9 cellular contexts compared by ENCODE assay signal in the genomic region with DNA sequence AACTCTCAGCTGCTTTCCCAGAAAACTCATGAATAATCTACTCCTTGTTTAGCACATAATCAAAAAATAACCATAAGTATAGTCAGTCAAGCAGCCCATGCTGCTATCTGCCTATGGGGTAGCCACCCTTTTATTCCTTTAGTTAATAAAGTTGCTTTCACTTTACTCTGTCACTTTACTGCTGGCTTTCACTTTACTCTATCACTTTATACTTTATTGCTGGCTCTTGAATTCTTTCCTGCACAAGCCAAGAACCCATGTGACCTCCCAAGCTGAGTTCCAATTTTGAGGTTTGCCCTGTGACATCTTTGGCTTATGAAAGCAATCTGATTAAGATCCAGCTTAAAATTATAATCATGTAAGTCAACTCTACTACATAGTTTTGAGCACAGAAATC.
DNase-seq lines count a peak whose midpoint lies in the region; ATAC-seq and TF ChIP-seq lines count a peak whose summit lies in the region.
"Had no signal": no experiment of that assay in that cellular context is flagged by ENCODE, and none has a peak within 500 bp of the region (broad histone marks: within the 10 kb centered on the region; RNA-seq: fewer than 3 reads in every experiment).

No MANE protein-coding gene starts in this region.

- H3K36me3 Mint-ChIP-seq in glutamatergic neuron (ENCODE audit: unreplicated experiment) (peaks cover 5% of the 10 kb centered on the region), WTC11 (peaks cover 10% of the 10 kb centered on the region)

- ATAC-seq in GM18499 (IDR thresholded peaks at IDR 0.05; ENCODE audit: insufficient read depth, unreplicated experiment) (peak; percentile 33), HG03139 (IDR thresholded peaks at IDR 0.05; ENCODE audit: unreplicated experiment) (peak; percentile 21), WTC11 (no peak)

- H3K4me1 Mint-ChIP-seq in glutamatergic neuron (ENCODE audit: low read depth, unreplicated experiment) (peaks cover 2% of the 10 kb centered on the region), WTC11 (peaks cover 6% of the 10 kb centered on the region)

- in situ Hi-C loops in astrocyte of the spinal cord (cut with HindIII; ENCODE audit: low sequenced_read_pairs): no loop called here

- H3K27me3 Mint-ChIP-seq in glutamatergic neuron (ENCODE audit: unreplicated experiment): no peaks in the 10 kb centered on the region
- H3K27me3 Mint-ChIP-seq in WTC11 (ENCODE audit: low read depth): peaks cover 2% of the 10 kb centered on the region; the same call in 1 of the 2 replicates

- CTCF ChIA-PET in WTC11 (lab: Charles Lee): interaction anchor here (0.9 to 1.7 kb wide), 2 partner anchors 12 to 15 kb away, joined by 3 to 5 read pairs; no protein-coding TSS in a partner anchor

- TF ChIP-seq CTCF in astrocyte of the spinal cord (IDR thresholded peaks at IDR 0.05; ENCODE audit: low read depth, low read length) (no peak), glutamatergic neuron (IDR thresholded peaks at IDR 0.05; ENCODE audit: partially characterized antibody, unreplicated experiment) (no peak), WTC11 (IDR thresholded peaks at IDR 0.05) (no peak)

- H3K4me3 Mint-ChIP-seq in glutamatergic neuron (ENCODE audit: unreplicated experiment) (no peak overlapping the region), WTC11 (no peak overlapping the region)

- POLR2A ChIA-PET in WTC11 (lab: Charles Lee): no interaction called here

- H3K27ac Mint-ChIP-seq in glutamatergic neuron (ENCODE audit: unreplicated experiment) (no peak overlapping the region), WTC11 (no peak overlapping the region)

- DNase-seq in astrocyte of the spinal cord (ENCODE audit: low read depth, low spot score) (peak; percentile 68), non-pigmented ciliary epithelial cell (ENCODE audit: low read depth) (peak; percentile 49), glutamatergic neuron (no peak), activated gamma-delta T cell (lab: John Stamatoyannopoulos, UW) (no peak), WTC11 (ENCODE audit: low spot score) (no peak)
- DNase-seq in effector CD8-positive, alpha-beta T cell (lab: John Stamatoyannopoulos, UW): no peak

- no peak overlapping the region for H3K4me3 ChIP-seq in astrocyte of the spinal cord (ENCODE audit: low read depth, low read length)
- H3K4me3 ChIP-seq: SJCRH30 had no signal

- H3K9me3 Mint-ChIP-seq in glutamatergic neuron (ENCODE audit: unreplicated experiment): peaks cover 2% of the 10 kb centered on the region
- H3K9me3 Mint-ChIP-seq in WTC11: peaks cover 11% of the 10 kb centered on the region

TF ChIP-seq in WTC11, 78 proteins besides CTCF, POLR2A, EP300 and RAD21:
- TF ChIP-seq, protein P1, sequence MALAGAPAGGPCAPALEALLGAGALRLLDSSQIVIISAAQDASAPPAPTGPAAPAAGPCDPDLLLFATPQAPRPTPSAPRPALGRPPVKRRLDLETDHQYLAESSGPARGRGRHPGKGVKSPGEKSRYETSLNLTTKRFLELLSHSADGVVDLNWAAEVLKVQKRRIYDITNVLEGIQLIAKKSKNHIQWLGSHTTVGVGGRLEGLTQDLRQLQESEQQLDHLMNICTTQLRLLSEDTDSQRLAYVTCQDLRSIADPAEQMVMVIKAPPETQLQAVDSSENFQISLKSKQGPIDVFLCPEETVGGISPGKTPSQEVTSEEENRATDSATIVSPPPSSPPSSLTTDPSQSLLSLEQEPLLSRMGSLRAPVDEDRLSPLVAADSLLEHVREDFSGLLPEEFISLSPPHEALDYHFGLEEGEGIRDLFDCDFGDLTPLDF (CRISPR knock-in tag; IDR thresholded peaks at IDR 0.05): no peak

Comparison
In these comparisons a context has a peak if more than half of its experiments do, and no peak if none do; other contexts are left out.
1. DNase-seq: peak in astrocyte of the spinal cord (single experiment) and non-pigmented ciliary epithelial cell (single experiment); none in glutamatergic neuron (single experiment), activated gamma-delta T cell (single experiment), WTC11 (single experiment) and effector CD8-positive, alpha-beta T cell (single experiment).